ENCODE assay signal across 20 cellular contexts in the genomic region with DNA sequence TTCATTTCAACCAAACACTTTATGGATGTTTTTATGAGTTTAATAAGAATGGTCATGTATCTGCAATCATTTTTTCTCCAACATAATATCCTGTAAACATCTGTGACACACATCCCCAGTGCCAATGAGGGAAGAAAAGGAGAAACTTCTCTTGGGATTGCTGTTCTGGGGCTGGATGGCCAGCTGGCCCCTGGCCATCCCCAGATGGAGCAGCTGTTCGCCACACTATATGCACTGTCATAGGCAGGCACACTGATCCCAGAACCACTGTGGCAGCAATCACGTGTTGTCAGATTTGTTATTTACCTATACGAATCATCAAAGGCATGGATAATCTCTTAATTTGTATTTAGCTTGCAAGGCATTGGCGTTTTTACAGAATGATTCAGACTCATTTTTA.
"Had no signal": no experiment of that assay in that cellular context is flagged by ENCODE, and none has a peak within 500 bp of the region (broad histone marks: within the 10 kb centered on the region; RNA-seq: fewer than 3 reads in every experiment).

No MANE protein-coding gene starts in this region.

- H3K9me3 ChIP-seq: breast epithelium, esophagus muscularis mucosa, mucosa of descending colon, prostate gland, right atrium auricular region, tibial nerve had no signal

- H3K27ac ChIP-seq: breast epithelium, esophagus muscularis mucosa, hepatocyte, neural progenitor cell, prostate gland, right atrium auricular region, skin epidermis, tibial nerve had no signal

- H3K4me1 ChIP-seq: breast epithelium, neural progenitor cell, prostate gland had no signal

- DNase-seq: activated CD4-positive, alpha-beta T cell treated with anti-CD3 and anti-CD28 coated beads, Interleukin-2, amount 10 ng/mL, durations not matched to agents 7 days and 5 days; activated CD8-positive, alpha-beta T cell treated with anti-CD3 and anti-CD28 coated beads, Interleukin-2, amount 10 ng/mL, durations not matched to agents 7 days and 5 days; activated effector memory CD4-positive, alpha-beta T cell treated with Interleukin-2 at 50 U/mL for 16 hours; activated naive CD4-positive, alpha-beta T cell treated with anti-CD3 and anti-CD28 coated beads, Interleukin-2, amount 10 ng/mL, durations not matched to agents 7 days and 5 days; activated T-cell treated with anti-CD3 and anti-CD28 coated beads, Interleukin-2, amount 50 U/mL, for 24 hours; aorta; effector CD4-positive, alpha-beta T cell; mesenchymal stem cell; mucosa of descending colon; naive thymus-derived CD4-positive, alpha-beta T cell; stimulated activated CD4-positive, alpha-beta T cell treated with anti-CD3 and anti-CD28 coated beads, Interleukin-2, amount 100 ng/mL, for 48 hours had no signal

- ATAC-seq: activated CD4-positive, CD25-positive, alpha-beta regulatory T cell treated with anti-CD3 and anti-CD28 coated beads, Interleukin-2, amount 50 U/mL, for 24 hours; activated CD8-positive, alpha-beta T cell treated with anti-CD3 and anti-CD28 coated beads, Interleukin-2, amount 10 ng/mL, durations not matched to agents 7 days and 5 days; mucosa of descending colon; naive thymus-derived CD4-positive, alpha-beta T cell had no signal

- H3K36me3 ChIP-seq: breast epithelium, esophagus muscularis mucosa, neural progenitor cell, prostate gland, right atrium auricular region, tibial nerve had no signal

- H3K27me3 ChIP-seq: breast epithelium, esophagus muscularis mucosa, hepatocyte, neural progenitor cell, right atrium auricular region, tibial nerve had no signal

- H3K4me3 ChIP-seq: breast epithelium, esophagus muscularis mucosa, hepatocyte, mucosa of descending colon, neural progenitor cell, prostate gland, right atrium auricular region, skin epidermis, tibial nerve had no signal
